In genomic region chr2:231181848-231182247, GRCh38 we compare ENCODE assay signal across 8 cellular contexts. TPM values are rescaled to one million over a fixed set of nuclear protein-coding genes. Genes with fewer than 3 reads are reported as not detected.
DNase-seq lines count a peak whose midpoint lies in the region; ATAC-seq and TF ChIP-seq lines count a peak whose summit lies in the region.

No MANE protein-coding gene starts in this region.

- ATAC-seq in HG02678 (IDR thresholded peaks at IDR 0.05; ENCODE audit: unreplicated experiment) (peak; percentile 47), Right ventricle myocardium inferior (peak; percentile 85)

- POLR2A ChIA-PET in GM10248 (lab: Yijun Ruan, JAX), result interaction anchor here (0.5 kb wide), 1 partner anchor 12 kb away, joined by 3 read pairs; no protein-coding TSS in a partner anchor

- peak overlapping the region; percentile 54 for H3K27ac ChIP-seq in subcutaneous abdominal adipose tissue (ENCODE audit: low read depth, low read length)
- H3K27ac ChIP-seq in esophagus squamous epithelium, result peak overlapping the region in 1 of 4 donors; percentile 22

- H3K9me3 ChIP-seq in subcutaneous abdominal adipose tissue (ENCODE audit: control insufficient read depth in 5 of 5, low read length in 5 of 5) (no peaks in the 10 kb centered on the region), esophagus squamous epithelium (no peaks in the 10 kb centered on the region)

- H3K27me3 ChIP-seq in subcutaneous abdominal adipose tissue (ENCODE audit: control insufficient read depth in 5 of 5, insufficient read depth in 4 of 5, low read length in 5 of 5) (no peaks in the 10 kb centered on the region), esophagus squamous epithelium (no peaks in the 10 kb centered on the region)

- H3K9ac ChIP-seq in subcutaneous abdominal adipose tissue (ENCODE audit: low read length in 5 of 5), result no peak overlapping the region

- 47 to 64% methylated on average over 3 to 5 of the region's 7 CpGs for WGBS in esophagus squamous epithelium, 2 donors

- H3K36me3 ChIP-seq in subcutaneous abdominal adipose tissue (ENCODE audit: control insufficient read depth in 5 of 5, insufficient read depth in 5 of 5, low read length in 5 of 5) (no peaks in the 10 kb centered on the region), esophagus squamous epithelium (no peaks in the 10 kb centered on the region)

- TF ChIP-seq POLR2A in esophagus squamous epithelium (IDR thresholded peaks at IDR 0.05), result no peak

- no peak for TF ChIP-seq CTCF in GM10248 (IDR thresholded peaks at IDR 0.05; ENCODE audit: control extremely low read depth, extremely low read depth, low read depth, missing control alignments)
- no peak for TF ChIP-seq CTCF in esophagus squamous epithelium (IDR thresholded peaks at IDR 0.05)

- H3K4me3 ChIP-seq in subcutaneous abdominal adipose tissue (ENCODE audit: low read depth in 1 of 5, low read length in 5 of 5) (no peak overlapping the region), esophagus squamous epithelium (no peak overlapping the region)

- intact Hi-C loops in Right ventricle myocardium inferior (cut with DNase I), result no loop called here
- intact Hi-C loops in esophagus squamous epithelium (cut with DNase I), result no loop called here

- DNase-seq in GM10248 (ENCODE audit: extremely low spot score), result peak; percentile 69
- DNase-seq in RKO (ENCODE audit: low spot score), result peak; percentile 20
- peak; percentile 87 for DNase-seq in Right ventricle myocardium inferior (ENCODE audit: missing footprints)
- no peak for DNase-seq in activated CD4-positive, CD25-positive, alpha-beta regulatory T cell treated with anti-CD3 and anti-CD28 coated beads, Interleukin-2, amount 50 U/mL, for 72 hours
- DNase-seq in effector CD8-positive, alpha-beta T cell (lab: John Stamatoyannopoulos, UW), result no peak
- no peak for DNase-seq in esophagus squamous epithelium (lab: John Stamatoyannopoulos, UW)

- peaks cover 1 to 33% (median 28%) of the 10 kb centered on the region in 5 donors for H3K4me1 ChIP-seq in subcutaneous abdominal adipose tissue (ENCODE audit: control insufficient read depth in 5 of 5, insufficient read depth in 5 of 5, low read length in 5 of 5)
- peaks cover 0 to 21% (median 13%) of the 10 kb centered on the region in 3 donors for H3K4me1 ChIP-seq in esophagus squamous epithelium

- CTCF ChIA-PET in GM10248 (lab: Yijun Ruan, JAX), result interaction anchor here (0.9 to 3.6 kb wide), 6 partner anchors 10 to 77 kb away, joined by 3 to 18 read pairs (median 6); partner anchors contain the start of gene ARMC9

RNA-seq across cellular contexts. Expression of gene ARMC9, which starts 16.6 kb away (rescaled TPM):
- total RNA-seq in Right ventricle myocardium inferior (1.7 TPM), esophagus squamous epithelium (10 to 100 TPM in 1 of 4 donors, 1 to 10 TPM in 3; 2.1 to 13.9 (median 3.9) TPM)

RNA-seq across cellular contexts. Expression of gene HTR2B, which starts 57.0 kb away (rescaled TPM):
- total RNA-seq in Right ventricle myocardium inferior (not detected), esophagus squamous epithelium (under 1 TPM in 2 of 4 donors, not detected in 2; 0.22 to 0.76 TPM)

Comparison
In these comparisons a context has a peak if more than half of its experiments do, and no peak if none do; other contexts are left out.
1. DNase-seq: peak in GM10248 (single experiment), RKO (single experiment) and Right ventricle myocardium inferior (single experiment); none in activated CD4-positive, CD25-positive, alpha-beta regulatory T cell treated with anti-CD3 and anti-CD28 coated beads, Interleukin-2, amount 50 U/mL, for 72 hours (single experiment), effector CD8-positive, alpha-beta T cell (single experiment) and esophagus squamous epithelium (single experiment).